Comparison of ENCODE assay signal across 26 cellular contexts in the genomic region with DNA sequence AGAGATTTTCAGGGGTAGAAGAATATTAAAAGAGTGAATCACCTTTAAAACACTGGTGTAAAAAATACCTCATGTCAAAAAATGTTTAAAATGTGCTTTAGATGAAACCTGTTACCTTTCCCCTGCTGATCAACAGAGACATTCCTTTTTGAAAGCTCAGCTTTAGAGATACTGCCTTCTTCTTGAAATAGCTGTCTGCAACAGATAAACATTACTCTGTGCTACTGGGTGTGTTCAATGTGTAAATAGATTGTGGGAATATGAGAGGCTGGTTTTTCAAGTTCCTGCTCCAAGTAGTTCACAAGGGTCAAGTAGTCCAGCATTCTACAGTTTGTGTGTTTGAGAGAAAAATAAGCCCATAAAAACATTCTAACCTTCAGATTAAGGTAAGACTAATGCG. TPM values are rescaled to one million over a fixed set of nuclear protein-coding genes. Genes with fewer than 3 reads are reported as not detected.
DNase-seq lines count a peak whose midpoint lies in the region; ATAC-seq, FAIRE-seq and TF ChIP-seq lines count a peak whose summit lies in the region.
"Had no signal": no experiment of that assay in that cellular context is flagged by ENCODE, and none has a peak within 500 bp of the region (broad histone marks: within the 10 kb centered on the region; RNA-seq: fewer than 3 reads in every experiment).

A gene (plus strand): TSS at position 271 of the 400 bp plus-strand sequence. CDS start 27,337 bp downstream, outside the sequence.

- ATAC-seq in HG03135 (IDR thresholded peaks at IDR 0.05; ENCODE audit: unreplicated experiment): no peak
- ATAC-seq: activated CD4-positive, alpha-beta T cell treated with anti-CD3 and anti-CD28 coated beads for 36 hours; natural killer cell; stimulated activated naive B cell treated with anti-CD40 and anti-IgM and Interleukin-4, amounts not matched to agents 10 μg/mL and 1 μg/mL and 100 μg/mL, for 72 hours had no signal

- H3K9me3 Mint-ChIP-seq in immature natural killer cell: peaks cover 0 to 2% (median 0%) of the 10 kb centered on the region in 6 donors

- H3K4me3 Mint-ChIP-seq in immature natural killer cell: no peak within 1 kb of the TSS
- H3K4me3 Mint-ChIP-seq: activated CD4-positive, alpha-beta T cell treated with anti-CD3 and anti-CD28 coated beads for 36 hours; natural killer cell; stimulated activated naive B cell treated with anti-CD40 and anti-IgM and Interleukin-4, amounts not matched to agents 10 μg/mL and 1 μg/mL and 100 μg/mL, for 72 hours had no signal

- no peak within 1 kb of the TSS for H3K27ac ChIP-seq in small intestine (ENCODE audit: low read depth in 1 of 2, low read length in 1 of 2)
- H3K27ac ChIP-seq: BLaER1 treated with 17β-estradiol and CSF1 and Interleukin-3, amounts not matched to agents 10 nM and 100 nM; coronary artery; SK-N-MC; tibial nerve had no signal

- peaks cover 2 to 13% (median 3%) of the 10 kb centered on the region in 3 donors for H3K27me3 Mint-ChIP-seq in immature natural killer cell (ENCODE audit: low read depth in 3 of 3)

- no peaks in the 10 kb centered on the region for H3K4me1 Mint-ChIP-seq in immature natural killer cell
- H3K4me1 Mint-ChIP-seq: activated CD4-positive, alpha-beta T cell treated with anti-CD3 and anti-CD28 coated beads for 36 hours; natural killer cell; stimulated activated naive B cell treated with anti-CD40 and anti-IgM and Interleukin-4, amounts not matched to agents 10 μg/mL and 1 μg/mL and 100 μg/mL, for 72 hours had no signal

- H3K4me1 ChIP-seq in small intestine (ENCODE audit: control insufficient read depth in 2 of 2, insufficient read depth in 1 of 2, low read depth in 1 of 2, low read length in 1 of 2): no peaks in the 10 kb centered on the region
- H3K4me1 ChIP-seq: BLaER1 treated with 17β-estradiol and CSF1 and Interleukin-3, amounts not matched to agents 10 nM and 100 nM; HAP-1; tibial nerve had no signal

- H3K27ac Mint-ChIP-seq in immature natural killer cell: no peak within 1 kb of the TSS
- H3K27ac Mint-ChIP-seq: activated CD4-positive, alpha-beta T cell treated with anti-CD3 and anti-CD28 coated beads for 36 hours; natural killer cell; stimulated activated naive B cell treated with anti-CD40 and anti-IgM and Interleukin-4, amounts not matched to agents 10 μg/mL and 1 μg/mL and 100 μg/mL, for 72 hours had no signal

- H3K27me3 ChIP-seq in small intestine (ENCODE audit: control insufficient read depth in 2 of 2, insufficient read depth in 2 of 2, low read length in 2 of 2): no peaks in the 10 kb centered on the region
- H3K27me3 ChIP-seq: BLaER1 treated with 17β-estradiol and CSF1 and Interleukin-3, amounts not matched to agents 10 nM and 100 nM; tibial nerve had no signal

- H3K4me3 ChIP-seq in fibroblast of villous mesenchyme (ENCODE audit: low read depth, low read length) (no peak within 1 kb of the TSS), small intestine (ENCODE audit: low read depth in 1 of 2, low read length in 2 of 2) (no peak within 1 kb of the TSS)
- H3K4me3 ChIP-seq: BLaER1 treated with 17β-estradiol and CSF1 and Interleukin-3, amounts not matched to agents 10 nM and 100 nM; coronary artery; HAP-1; SK-N-MC; tibial nerve had no signal

- no peaks in the 10 kb centered on the region for H3K36me3 ChIP-seq in small intestine (ENCODE audit: control insufficient read depth in 2 of 2, insufficient read depth in 2 of 2, low read length in 2 of 2)
- H3K36me3 ChIP-seq: BLaER1 treated with 17β-estradiol and CSF1 and Interleukin-3, amounts not matched to agents 10 nM and 100 nM; HAP-1; tibial nerve had no signal

- DNase-seq in DMS153 (lab: John Stamatoyannopoulos, UW) (peak; percentile 14), DMS153 treated with DMSO at 0.1 percent for 48 hours (lab: John Stamatoyannopoulos, UW; ENCODE audit: unreplicated experiment) (no peak), NCI-H748 treated with DMSO at 0.1 percent for 48 hours (lab: John Stamatoyannopoulos, UW) (peak; percentile 17), fibroblast of villous mesenchyme (ENCODE audit: low read depth) (peak; percentile 21), small intestine (peak; percentile 51), immature natural killer cell (no peak), nucleus accumbens (lab: John Stamatoyannopoulos, UW) (no peak)
- DNase-seq: 8988T; activated CD4-positive, alpha-beta T cell treated with anti-CD3 and anti-CD28 coated beads for 36 hours; activated effector memory CD4-positive, alpha-beta T cell treated with anti-CD3 and anti-CD28 coated beads, Interleukin-2, amount 50 U/mL, for 16 hours; DMS79; Kasumi-1; natural killer cell; NCI-H1436; NCI-H524 treated with DMSO at 0.1 percent for 48 hours; stimulated activated naive B cell treated with anti-CD40 and anti-IgM and Interleukin-4, amounts not matched to agents 10 μg/mL and 1 μg/mL and 100 μg/mL, for 72 hours; T-helper 9 cell had no signal

- WGBS in small intestine, 3 donors: 9 to 38% (median 18%) methylated on average over 1 of the region's 1 CpG

- TF ChIP-seq CTCF in fibroblast of villous mesenchyme (IDR thresholded peaks at IDR 0.05; ENCODE audit: insufficient read depth, low read depth, low read length): no peak

- no peaks in the 10 kb centered on the region for H3K9me3 ChIP-seq in small intestine (ENCODE audit: control insufficient read depth, low read depth)
- H3K9me3 ChIP-seq: HAP-1, tibial nerve had no signal

- FAIRE-seq in small intestine (lab: Jason Lieb, UNC): no peak
- FAIRE-seq: endothelial cell of umbilical vein had no signal

- no peaks in the 10 kb centered on the region for H3K36me3 Mint-ChIP-seq in immature natural killer cell
- H3K36me3 Mint-ChIP-seq: natural killer cell; stimulated activated naive B cell treated with anti-CD40 and anti-IgM and Interleukin-4, amounts not matched to agents 10 μg/mL and 1 μg/mL and 100 μg/mL, for 72 hours had no signal

RNA-seq across cellular contexts. Expression of the gene that starts here (rescaled TPM):
- 10.4 and 21.9 TPM in 2 replicates for total RNA-seq in fibroblast of villous mesenchyme
- polyA plus RNA-seq in small intestine (1 to 10 TPM in 2 of 3 donors, under 1 TPM in 1; 0.76 to 4.9 (median 4.1) TPM), immature natural killer cell (not detected)
- total RNA-seq: activated CD4-positive, alpha-beta T cell treated with anti-CD3 and anti-CD28 coated beads for 36 hours; endothelial cell of umbilical vein; OCI-LY7; pulmonary artery endothelial cell had no signal

Comparison
In these comparisons a context has a peak if more than half of its experiments do, and no peak if none do; other contexts are left out.
1. DNase-seq: peak in DMS153 (single experiment), NCI-H748 treated with DMSO at 0.1 percent for 48 hours (single experiment), fibroblast of villous mesenchyme (single experiment) and small intestine (single experiment); none in DMS153 treated with DMSO at 0.1 percent for 48 hours (single experiment), immature natural killer cell (0 of 3) and nucleus accumbens (0 of 56).